8 cellular contexts compared by ENCODE assay signal in the genomic region with DNA sequence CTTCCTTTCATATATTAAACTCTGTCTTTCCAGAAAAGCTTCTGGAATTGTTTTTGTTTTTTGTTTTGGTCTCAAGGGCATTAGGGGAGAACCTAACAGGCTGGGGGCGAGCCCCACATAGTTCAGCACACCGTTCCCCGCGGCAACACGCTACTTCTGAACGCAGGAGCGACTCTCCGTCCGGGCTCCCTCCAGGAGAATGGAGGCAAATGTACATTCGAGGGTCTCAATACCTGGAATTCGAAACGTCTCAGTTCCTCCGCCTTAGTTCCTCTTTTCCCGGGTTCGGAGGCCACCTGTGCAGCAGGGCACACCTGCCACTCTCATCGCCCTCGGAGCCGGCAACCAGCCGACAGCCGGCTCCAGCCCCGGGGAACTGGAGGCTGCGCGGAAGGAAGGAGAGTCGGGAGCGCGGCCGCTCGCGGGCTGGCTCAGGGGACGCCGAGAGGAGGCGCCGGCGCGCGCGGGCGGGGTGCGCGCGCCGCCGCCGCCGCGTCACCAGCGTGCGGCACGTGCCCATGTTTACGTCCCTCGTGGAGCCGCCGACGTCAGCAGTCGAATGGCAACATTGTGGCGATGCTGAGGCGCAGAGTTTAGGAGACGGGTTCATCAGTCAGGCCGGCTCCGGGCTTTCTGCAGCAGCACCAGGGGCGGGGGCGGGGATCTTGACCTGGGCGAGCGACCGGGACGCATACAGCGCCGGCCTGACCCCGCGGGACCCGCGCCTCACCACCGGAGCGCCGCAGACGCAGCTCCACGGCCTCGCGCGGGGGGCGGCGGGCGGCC. TPM values are rescaled to one million over a fixed set of nuclear protein-coding genes. Genes with fewer than 3 reads are reported as not detected.
A peak's percentile ranks its signal among the peaks of the same experiment; 100 is the strongest.
DNase-seq lines count a peak whose midpoint lies in the region; ATAC-seq and TF ChIP-seq lines count a peak whose summit lies in the region.

A gene with protein sequence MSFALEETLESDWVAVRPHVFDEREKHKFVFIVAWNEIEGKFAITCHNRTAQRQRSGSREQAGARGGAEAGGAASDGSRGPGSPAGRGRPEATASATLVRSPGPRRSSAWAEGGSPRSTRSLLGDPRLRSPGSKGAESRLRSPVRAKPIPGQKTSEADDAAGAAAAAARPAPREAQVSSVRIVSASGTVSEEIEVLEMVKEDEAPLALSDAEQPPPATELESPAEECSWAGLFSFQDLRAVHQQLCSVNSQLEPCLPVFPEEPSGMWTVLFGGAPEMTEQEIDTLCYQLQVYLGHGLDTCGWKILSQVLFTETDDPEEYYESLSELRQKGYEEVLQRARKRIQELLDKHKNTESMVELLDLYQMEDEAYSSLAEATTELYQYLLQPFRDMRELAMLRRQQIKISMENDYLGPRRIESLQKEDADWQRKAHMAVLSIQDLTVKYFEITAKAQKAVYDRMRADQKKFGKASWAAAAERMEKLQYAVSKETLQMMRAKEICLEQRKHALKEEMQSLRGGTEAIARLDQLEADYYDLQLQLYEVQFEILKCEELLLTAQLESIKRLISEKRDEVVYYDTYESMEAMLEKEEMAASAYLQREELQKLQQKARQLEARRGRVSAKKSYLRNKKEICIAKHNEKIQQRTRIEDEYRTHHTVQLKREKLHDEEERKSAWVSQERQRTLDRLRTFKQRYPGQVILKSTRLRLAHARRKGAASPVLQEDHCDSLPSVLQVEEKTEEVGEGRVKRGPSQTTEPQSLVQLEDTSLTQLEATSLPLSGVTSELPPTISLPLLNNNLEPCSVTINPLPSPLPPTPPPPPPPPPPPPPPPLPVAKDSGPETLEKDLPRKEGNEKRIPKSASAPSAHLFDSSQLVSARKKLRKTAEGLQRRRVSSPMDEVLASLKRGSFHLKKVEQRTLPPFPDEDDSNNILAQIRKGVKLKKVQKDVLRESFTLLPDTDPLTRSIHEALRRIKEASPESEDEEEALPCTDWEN (plus strand): TSS at position 554 of the 786 bp plus-strand sequence. CDS start 520 bp downstream, outside the sequence.

- peak within 1 kb of the TSS; percentile 98 for H3K27ac ChIP-seq in prostate gland
- H3K27ac ChIP-seq in upper lobe of right lung, result peak within 1 kb of the TSS; percentile 89

- under 1% methylated on average over 80 of the region's 83 CpGs for WGBS in prostate gland

- peak within 1 kb of the TSS; percentile 84 to 94 for H3K4me3 ChIP-seq in prostate gland
- peak within 1 kb of the TSS; percentile 93 for H3K4me3 ChIP-seq in upper lobe of right lung

- TF ChIP-seq CTCF in GM10248 (IDR thresholded peaks at IDR 0.05; ENCODE audit: control extremely low read depth, extremely low read depth, low read depth, missing control alignments) (peak; percentile 13), HFFc6 (IDR thresholded peaks at IDR 0.05) (no peak; the same call in 1 of the 2 replicates), prostate gland (IDR thresholded peaks at IDR 0.05) (peak in 1 of 4 experiments; percentile 26), upper lobe of right lung (IDR thresholded peaks at IDR 0.05) (no peak)

- H3K4me1 Mint-ChIP-seq in HFFc6 (ENCODE audit: low read depth), result peaks cover 26% of the 10 kb centered on the region

- intact Hi-C loops in left cardiac atrium (cut with DNase I) (no loop called here), prostate gland (cut with DNase I) (loop anchor here (10.0 kb wide), 2 partner anchors 229 to 279 kb away; a partner anchor contains a TSS), upper lobe of right lung (cut with DNase I) (no loop called here)

- H3K4me3 Mint-ChIP-seq in HFFc6, result peak within 1 kb of the TSS; percentile 99

- no peaks in the 10 kb centered on the region for H3K36me3 Mint-ChIP-seq in HFFc6 (ENCODE audit: low read depth)

- H3K36me3 ChIP-seq in prostate gland (no peaks in the 10 kb centered on the region), upper lobe of right lung (no peaks in the 10 kb centered on the region)

- H3K9me3 ChIP-seq in prostate gland, result no peaks in the 10 kb centered on the region
- H3K9me3 ChIP-seq in upper lobe of right lung, result no peaks in the 10 kb centered on the region

- CTCF ChIA-PET in GM10248 (lab: Yijun Ruan, JAX), result interaction anchor here (1.7 to 2.3 kb wide), 2 partner anchors 15 to 103 kb away, joined by 4 to 8 read pairs; no protein-coding TSS in a partner anchor

- peak; percentile 91 for TF ChIP-seq POLR2A in prostate gland (IDR thresholded peaks at IDR 0.05)

- no peaks in the 10 kb centered on the region for H3K27me3 ChIP-seq in prostate gland (replicated peaks; ENCODE audit: insufficient read depth)
- H3K27me3 ChIP-seq in upper lobe of right lung, result no peaks in the 10 kb centered on the region

- H3K27ac Mint-ChIP-seq in HFFc6, result peak within 1 kb of the TSS; percentile 79

- H3K4me1 ChIP-seq in prostate gland (replicated peaks) (peaks cover 4% of the 10 kb centered on the region), upper lobe of right lung (peaks cover 13% of the 10 kb centered on the region)

- POLR2A ChIA-PET in GM10248 (lab: Yijun Ruan, JAX), result interaction anchor here (0.5 to 1.1 kb wide), 2 partner anchors 279 to 331 kb away, joined by 3 to 8 read pairs; a partner anchor contains a TSS

- DNase-seq in GM10248 (ENCODE audit: extremely low spot score) (peak; percentile 90), HFFc6 (peak; percentile 63), NCI-H1092 (lab: John Stamatoyannopoulos, UW) (peak; percentile 57), SW 1271 (lab: John Stamatoyannopoulos, UW) (peak; percentile 70 to 82), amniotic epithelial cell (ENCODE audit: low read depth) (peak; percentile 72), left cardiac atrium (peak; percentile 90), prostate gland (ENCODE audit: low spot score) (peak; percentile 88), upper lobe of right lung (peak; percentile 94)

- H3K9me3 Mint-ChIP-seq in HFFc6, result no peaks in the 10 kb centered on the region

- no peaks in the 10 kb centered on the region for H3K27me3 Mint-ChIP-seq in HFFc6 (ENCODE audit: insufficient read depth)

- ATAC-seq in left cardiac atrium, result peak; percentile 93 to 96
- peak; percentile 96 for ATAC-seq in upper lobe of right lung

RNA-seq across cellular contexts. Expression of the gene that starts here (rescaled TPM):
- 1 to 10 TPM; 5.0 to 9.7 (median 5.6) TPM for total RNA-seq in HFFc6 (2021; fragmentation: NEBNext Ultra II Directional; extraction: Animal tissue kit (Norgen Biotek cat#: 25700))
- total RNA-seq in left cardiac atrium, result 10 to 100 TPM in 1 of 2 donors, 1 to 10 TPM in 1; 6.7 to 10.4 TPM
- 10 to 100 TPM; 19.8 to 25.7 TPM for total RNA-seq in prostate gland
- 10.9 TPM for total RNA-seq in upper lobe of right lung

Comparison
In these comparisons a context has a peak if more than half of its experiments do, and no peak if none do; other contexts are left out.
1. Peak in every context shown above with its lines: DNase-seq, ATAC-seq, H3K4me3 ChIP-seq and H3K27ac ChIP-seq.